ENCODE assay signal across 28 cellular contexts in the genomic region with DNA sequence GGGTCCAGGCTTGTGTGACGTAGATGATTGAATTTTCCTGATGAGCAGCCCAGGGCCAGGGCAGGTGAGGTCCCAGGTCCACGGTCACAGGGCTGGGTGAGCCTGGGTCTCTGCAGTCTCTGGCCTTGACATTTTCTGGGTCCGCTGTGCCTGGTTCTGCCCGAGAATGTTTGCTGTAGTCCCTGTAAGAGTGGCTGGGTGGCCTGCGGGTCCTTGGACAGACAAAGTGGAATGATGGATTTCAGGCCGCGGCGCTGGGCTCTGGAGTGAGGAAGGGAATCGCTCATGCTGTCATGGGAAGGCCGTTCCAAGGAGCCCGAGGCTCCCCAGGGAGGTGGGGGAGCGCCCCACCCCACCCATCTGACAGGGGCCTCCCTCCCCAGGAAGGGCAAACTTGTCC.
"Had no signal": no experiment of that assay in that cellular context is flagged by ENCODE, and none has a peak within 500 bp of the region (broad histone marks: within the 10 kb centered on the region; RNA-seq: fewer than 3 reads in every experiment).

No MANE protein-coding gene starts in this region.

- H3K27ac ChIP-seq: left lung, lower lobe of right lung, pancreas, prostate gland, skin epidermis, tibial nerve, upper lobe of left lung, vagina had no signal

- H3K9me3 ChIP-seq: left lung, lower lobe of right lung, pancreas, prostate gland, tibial nerve, upper lobe of left lung, vagina had no signal

- ATAC-seq: left colon; left lung; lower lobe of right lung; natural killer cell; pancreas; right cardiac atrium; sciatic nerve; stimulated activated effector memory CD8-positive, alpha-beta T cell treated with anti-CD3 and anti-CD28 coated beads, Interleukin-12 subunit alpha, Interleukin-12 subunit beta, amount 100 ng/mL, for 72 hours; stimulated activated naive CD8-positive, alpha-beta T cell treated with anti-CD3 and anti-CD28 coated beads, Interleukin-15, amount 100 ng/mL, for 72 hours had no signal

- H3K9me3 Mint-ChIP-seq: immature natural killer cell; mesothelial cell of epicardium; naive B cell; natural killer cell; nephron progenitor cell; stimulated activated effector memory CD8-positive, alpha-beta T cell treated with anti-CD3 and anti-CD28 coated beads, Interleukin-12 subunit alpha, Interleukin-12 subunit beta, amount 100 ng/mL, for 72 hours; stimulated activated naive CD8-positive, alpha-beta T cell treated with anti-CD3 and anti-CD28 coated beads, Interleukin-15, amount 100 ng/mL, for 72 hours had no signal

- H3K4me3 ChIP-seq: left lung, lower lobe of right lung, pancreas, prostate gland, skin epidermis, tibial nerve, upper lobe of left lung, vagina had no signal

- H3K27me3 ChIP-seq: pancreas, tibial nerve, upper lobe of left lung, vagina had no signal

- H3K4me3 Mint-ChIP-seq: immature natural killer cell; mesothelial cell of epicardium; naive B cell; natural killer cell; nephron progenitor cell; stimulated activated effector memory CD8-positive, alpha-beta T cell treated with anti-CD3 and anti-CD28 coated beads, Interleukin-12 subunit alpha, Interleukin-12 subunit beta, amount 100 ng/mL, for 72 hours; stimulated activated naive CD8-positive, alpha-beta T cell treated with anti-CD3 and anti-CD28 coated beads, Interleukin-15, amount 100 ng/mL, for 72 hours had no signal

- H3K36me3 Mint-ChIP-seq: immature natural killer cell; mesothelial cell of epicardium; naive B cell; natural killer cell; stimulated activated effector memory CD8-positive, alpha-beta T cell treated with anti-CD3 and anti-CD28 coated beads, Interleukin-12 subunit alpha, Interleukin-12 subunit beta, amount 100 ng/mL, for 72 hours had no signal

- H3K27ac Mint-ChIP-seq: immature natural killer cell; mesothelial cell of epicardium; naive B cell; natural killer cell; nephron progenitor cell; stimulated activated effector memory CD8-positive, alpha-beta T cell treated with anti-CD3 and anti-CD28 coated beads, Interleukin-12 subunit alpha, Interleukin-12 subunit beta, amount 100 ng/mL, for 72 hours; stimulated activated naive CD8-positive, alpha-beta T cell treated with anti-CD3 and anti-CD28 coated beads, Interleukin-15, amount 100 ng/mL, for 72 hours had no signal

- DNase-seq: immature natural killer cell; kidney; left colon; left lung; lower lobe of right lung; mammary epithelial cell; mesendoderm; naive B cell; natural killer cell; nephron progenitor cell; pancreas; retina; right cardiac atrium; stimulated activated CD4-positive, alpha-beta T cell treated with anti-CD3 and anti-CD28 coated beads, Interleukin-12 subunit alpha, Interleukin-12 subunit beta, amount 100 ng/mL, for 4 hours; stimulated activated CD4-positive, alpha-beta T cell treated with anti-CD3 and anti-CD28 coated beads, Interleukin-15, amount 100 ng/mL, for 24 hours; stimulated activated CD4-positive, alpha-beta T cell treated with anti-CD3 and anti-CD28 coated beads, Interleukin-2, amount 100 ng/mL, for 24 hours; stimulated activated CD4-positive, alpha-beta T cell treated with anti-CD3 and anti-CD28 coated beads, Interleukin-4, amount 100 ng/mL, for 24 hours; stimulated activated naive CD4-positive, alpha-beta T cell treated with Interleukin-2 at 50 U/mL for 16 hours; stimulated activated naive CD8-positive, alpha-beta T cell treated with anti-CD3 and anti-CD28 coated beads, Interleukin-15, amount 100 ng/mL, for 72 hours; substantia nigra; upper lobe of left lung had no signal

- H3K4me1 Mint-ChIP-seq: immature natural killer cell; natural killer cell; stimulated activated effector memory CD8-positive, alpha-beta T cell treated with anti-CD3 and anti-CD28 coated beads, Interleukin-12 subunit alpha, Interleukin-12 subunit beta, amount 100 ng/mL, for 72 hours had no signal

- H3K36me3 ChIP-seq: left lung, lower lobe of right lung, pancreas, prostate gland, tibial nerve, upper lobe of left lung, vagina had no signal

- H3K4me1 ChIP-seq: left lung, lower lobe of right lung, pancreas, prostate gland, upper lobe of left lung, vagina had no signal
